9 cellular contexts compared by ENCODE assay signal in the genomic region with DNA sequence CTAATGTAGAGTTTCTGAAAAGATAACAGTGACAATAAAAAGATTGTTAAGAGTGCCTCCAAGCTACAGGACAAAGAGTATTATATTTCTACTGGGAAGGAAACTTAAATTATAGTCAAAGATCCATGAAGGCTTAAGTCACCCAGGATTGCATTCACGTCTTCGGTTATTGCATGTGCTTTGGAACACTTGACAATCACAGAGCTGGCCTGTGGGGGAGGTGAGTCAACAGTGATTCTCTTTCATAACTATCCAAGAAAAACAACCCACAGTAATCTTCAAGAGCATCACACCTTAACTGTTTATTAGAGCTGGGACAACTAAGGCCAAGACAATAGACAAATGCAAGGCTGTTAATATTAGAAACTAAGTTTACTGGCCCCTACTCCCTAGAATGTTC. TPM values are rescaled to one million over a fixed set of nuclear protein-coding genes. Genes with fewer than 3 reads are reported as not detected.
DNase-seq lines count a peak whose midpoint lies in the region; TF ChIP-seq lines count a peak whose summit lies in the region.
"Had no signal": no experiment of that assay in that cellular context is flagged by ENCODE, and none has a peak within 500 bp of the region (broad histone marks: within the 10 kb centered on the region; RNA-seq: fewer than 3 reads in every experiment).

No MANE protein-coding gene starts in this region.

- in situ Hi-C loops in G401 (cut with HindIII; ENCODE audit: low sequenced_read_pairs): no loop called here

- no peaks in the 10 kb centered on the region for H3K9me3 ChIP-seq in SK-N-MC (ENCODE audit: low read depth, low read length)

- TF ChIP-seq CTCF in fibroblast of villous mesenchyme (IDR thresholded peaks at IDR 0.05; ENCODE audit: insufficient read depth, low read depth, low read length): no peak

- H3K36me3 ChIP-seq in SK-N-MC (ENCODE audit: insufficient read depth, low read length): no peaks in the 10 kb centered on the region

- H3K4me3 ChIP-seq in SK-N-MC (no peak overlapping the region), fibroblast of villous mesenchyme (ENCODE audit: low read depth, low read length) (no peak overlapping the region), skeletal muscle cell (ENCODE audit: low read depth, low read length) (no peak overlapping the region)

- H3K9ac ChIP-seq in SK-N-MC (ENCODE audit: insufficient read length): no peak overlapping the region

- peak; percentile 67 for DNase-seq in H4 (ENCODE audit: low spot score)
- no peak for DNase-seq in SK-N-MC (ENCODE audit: low read depth, low spot score)
- DNase-seq in fibroblast of villous mesenchyme (ENCODE audit: low read depth): peak; percentile 89
- DNase-seq in skeletal muscle cell (ENCODE audit: low read depth): peak; percentile 89
- no peak for DNase-seq in G401 (ENCODE audit: low spot score)
- DNase-seq in ureter (ENCODE audit: low spot score): no peak
- DNase-seq in hypothalamus (lab: John Stamatoyannopoulos, UW): no peak
- no peak for DNase-seq in DMS 273 (lab: John Stamatoyannopoulos, UW; ENCODE audit: unreplicated experiment)
- DNase-seq: activated CD8-positive, alpha-beta memory T cell treated with anti-CD3 and anti-CD28 coated beads, Interleukin-2, amount 50 U/mL, for 4 hours had no signal

- H3K27ac ChIP-seq in SK-N-MC: peak overlapping the region; percentile 57

RNA-seq across cellular contexts. Expression of a gene that starts 40.3 kb away (rescaled TPM):
- 21.7 and 22.5 TPM in 2 replicates for total RNA-seq in H4 (2014; rRNA removed; shearing (Covaris generic))
- total RNA-seq in fibroblast of villous mesenchyme (145 and 184 TPM in 2 replicates), ureter (13.8 TPM)
- 28.2 and 28.3 TPM in 2 replicates for total RNA-seq in G401 (2014; rRNA removed; shearing (Covaris generic))

Comparison
In these comparisons a context has a peak if more than half of its experiments do, and no peak if none do; other contexts are left out.
1. DNase-seq: peak in H4 (single experiment), fibroblast of villous mesenchyme (single experiment) and skeletal muscle cell (single experiment); none in SK-N-MC (single experiment), G401 (single experiment), ureter (single experiment), hypothalamus (0 of 51) and DMS 273 (single experiment).